ENCODE assay signal across 22 cellular contexts in the genomic region with DNA sequence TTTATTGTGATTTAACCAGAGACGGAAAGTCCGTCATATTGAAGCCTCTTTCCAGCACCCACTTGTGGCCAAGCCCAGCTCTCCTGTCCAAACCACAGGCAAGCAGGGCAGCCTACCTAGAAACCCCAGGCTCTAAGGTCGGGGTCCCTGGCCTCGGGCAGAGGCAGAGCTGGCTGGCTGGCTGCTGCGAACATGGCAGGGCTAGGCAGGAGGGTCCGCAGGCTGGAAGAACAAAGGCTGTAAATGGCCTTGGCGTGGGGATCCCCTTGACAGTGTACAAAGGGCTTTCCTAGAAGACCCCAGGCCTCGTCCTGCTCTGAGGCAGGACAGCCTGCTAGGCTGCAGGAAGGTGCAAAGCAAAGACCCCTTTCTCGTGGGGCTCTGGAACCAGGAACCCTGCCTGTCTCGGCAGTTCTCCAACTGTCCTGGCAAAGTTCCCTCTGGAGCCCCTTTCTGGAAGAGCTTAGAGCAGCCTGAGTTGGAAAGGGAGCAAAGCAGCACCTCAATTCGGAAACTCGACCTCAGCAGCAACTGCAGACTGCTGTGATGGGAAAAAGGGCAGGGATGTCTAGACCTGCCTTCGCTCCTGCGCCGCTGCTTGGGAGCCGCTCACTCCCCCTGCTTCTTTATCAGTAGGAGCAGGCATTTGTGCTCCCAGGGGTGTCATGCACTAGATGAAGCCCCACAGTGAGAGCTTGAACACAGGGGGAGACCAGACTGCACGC. TPM values are rescaled to one million over a fixed set of nuclear protein-coding genes. Genes with fewer than 3 reads are reported as not detected.
DNase-seq lines count a peak whose midpoint lies in the region; ATAC-seq, FAIRE-seq and TF ChIP-seq lines count a peak whose summit lies in the region.
"Had no signal": no experiment of that assay in that cellular context is flagged by ENCODE, and none has a peak within 500 bp of the region (broad histone marks: within the 10 kb centered on the region; RNA-seq: fewer than 3 reads in every experiment).

No MANE protein-coding gene starts in this region.

- no peaks in the 10 kb centered on the region for H3K79me2 ChIP-seq in SK-N-SH (ENCODE audit: insufficient read depth)

- no peak for ATAC-seq in SK-N-SH treated with all-trans-retinoic acid at 6 μM for 48 hours
- no peak for ATAC-seq in effector memory CD8-positive, alpha-beta T cell (replicated peaks)
- ATAC-seq: psoas muscle had no signal

- no peak overlapping the region for H3K9ac ChIP-seq in SK-N-SH
- H3K9ac ChIP-seq: KMS-11 had no signal

- in situ Hi-C loops in ACHN (cut with HindIII; ENCODE audit: low pct_ligation_motif_present, low pct_unique_long_range_greater_than_20kb, low sequenced_read_pairs) = no loop called here

- H2AFZ ChIP-seq in SK-N-SH (ENCODE audit: low read depth) = no peak overlapping the region

- no peaks in the 10 kb centered on the region for H3F3A ChIP-seq in SK-N-SH (replicated peaks; ENCODE audit: insufficient read depth)

- peaks cover 25% of the 10 kb centered on the region for H3K36me3 Mint-ChIP-seq in effector memory CD8-positive, alpha-beta T cell (ENCODE audit: insufficient read depth)

- WGBS in SK-N-SH (ENCODE audit: low lambda C conversion rate) = 96% methylated on average over 5 of the region's 17 CpGs

- no peak overlapping the region for H3K4me3 Mint-ChIP-seq in effector memory CD8-positive, alpha-beta T cell

- TF ChIP-seq EP300 in SK-N-SH (IDR thresholded peaks at IDR 0.05; ENCODE audit: borderline replicate concordance in 1 of 2, low read depth in 1 of 2, low read length in 1 of 2) = no peak

- peak overlapping the region; percentile 71 to 79 for H3K27ac Mint-ChIP-seq in effector memory CD8-positive, alpha-beta T cell

- POLR2A ChIA-PET in SK-N-SH (lab: Yijun Ruan, JAX) = no interaction called here

- H3K4me1 ChIP-seq in SK-N-SH (ENCODE audit: control insufficient read depth in 1 of 2, insufficient read depth in 2 of 2, low read depth in 1 of 2, low read length in 1 of 2) = peaks cover 0 to 20% of the 10 kb centered on the region in 2 experiments; a peak in 1 of 4 replicates
- H3K4me1 ChIP-seq in neutrophil (ENCODE audit: control insufficient read depth in 1 of 2, insufficient read depth in 1 of 2, low read depth in 1 of 2, low read length in 1 of 2) = no peaks in the 10 kb centered on the region

- DNase-seq in SK-N-SH = peak; percentile 15
- peak; percentile 37 for DNase-seq in H7
- DNase-seq in effector memory CD8-positive, alpha-beta T cell = no peak
- no peak for DNase-seq in nucleus accumbens (lab: John Stamatoyannopoulos, UW)
- no peak for DNase-seq in frontal cortex (ENCODE audit: low spot score in 2 of 2)
- DNase-seq in ACHN = no peak
- DNase-seq: 8988T; amygdala; BE2C; EL; left ventricle myocardium inferior; NCI-H146; NCI-H510A treated with DMSO at 0.1 percent for 48 hours; psoas muscle; stimulated activated CD4-positive, alpha-beta T cell treated with anti-CD3 and anti-CD28 coated beads, Interleukin-2, amount 100 ng/mL, for 24 hours; stimulated activated naive CD4-positive, alpha-beta T cell treated with Interleukin-2 at 50 U/mL for 16 hours had no signal

- CTCF ChIA-PET in SK-N-SH (lab: Yijun Ruan, JAX) = interaction anchor here (0.6 to 7.6 kb wide), 7 partner anchors 9 to 740 kb away, joined by 3 to 52 read pairs (median 4); no protein-coding TSS in a partner anchor

- H3K27me3 ChIP-seq in SK-N-SH (ENCODE audit: insufficient read depth) = no peaks in the 10 kb centered on the region
- no peaks in the 10 kb centered on the region for H3K27me3 ChIP-seq in H7 (ENCODE audit: control insufficient read depth, insufficient read depth, low read length)
- H3K27me3 ChIP-seq in neutrophil = no peaks in the 10 kb centered on the region
- H3K27me3 ChIP-seq: BE2C, tibial nerve had no signal

- H3K4me3 ChIP-seq in SK-N-SH (ENCODE audit: low read depth in 2 of 2, low read length in 1 of 2) (no peak overlapping the region), H7 (ENCODE audit: insufficient read depth, low read depth, low read length) (no peak overlapping the region), neutrophil (ENCODE audit: low read depth in 1 of 2, low read length in 1 of 2) (no peak overlapping the region)
- H3K4me3 ChIP-seq: HAP-1, left ventricle myocardium inferior, psoas muscle, skin epidermis, tibial nerve had no signal

- H3K9me2 ChIP-seq in SK-N-SH = no peaks in the 10 kb centered on the region

- H3K9me3 Mint-ChIP-seq in effector memory CD8-positive, alpha-beta T cell = no peaks in the 10 kb centered on the region

- H3K36me3 ChIP-seq in SK-N-SH (replicated peaks in 1 of 2; ENCODE audit: control insufficient read depth in 1 of 2, insufficient read depth in 2 of 2, low read length in 1 of 2) = peaks cover 12 to 22% of the 10 kb centered on the region in 2 experiments
- H3K36me3 ChIP-seq in H7 (replicated peaks; ENCODE audit: control insufficient read depth, insufficient read depth, low read length) = peaks cover 8% of the 10 kb centered on the region
- peaks cover 64% of the 10 kb centered on the region for H3K36me3 ChIP-seq in neutrophil

- no peak for TF ChIP-seq RAD21 in SK-N-SH (IDR thresholded peaks at IDR 0.05; ENCODE audit: low read length)

- TF ChIP-seq CTCF in SK-N-SH (IDR thresholded peaks at IDR 0.05) (no peak), neutrophil (IDR thresholded peaks at IDR 0.05) (no peak)

- H3K9me3 ChIP-seq in SK-N-SH (no peaks in the 10 kb centered on the region), neutrophil (no peaks in the 10 kb centered on the region)
- H3K9me3 ChIP-seq: BE2C, HAP-1, left ventricle myocardium inferior, psoas muscle, tibial nerve had no signal

- H3K27ac ChIP-seq in SK-N-SH (ENCODE audit: low read depth in 2 of 2, low read length in 1 of 2) = no peak overlapping the region
- peak overlapping the region; percentile 51 for H3K27ac ChIP-seq in neutrophil
- H3K27ac ChIP-seq: KMS-11, left ventricle myocardium inferior, psoas muscle, skin epidermis had no signal

- peaks cover 2 to 4% of the 10 kb centered on the region in 2 donors for H3K4me1 Mint-ChIP-seq in effector memory CD8-positive, alpha-beta T cell (ENCODE audit: low read depth in 2 of 2)

- no peaks in the 10 kb centered on the region for H3K27me3 Mint-ChIP-seq in effector memory CD8-positive, alpha-beta T cell

- no peak overlapping the region for H3K4me2 ChIP-seq in SK-N-SH
- H3K4me2 ChIP-seq: KMS-11 had no signal

- no peak for FAIRE-seq in frontal cortex (lab: Jason Lieb, UNC)

- no peaks in the 10 kb centered on the region for H4K20me1 ChIP-seq in SK-N-SH (ENCODE audit: insufficient read depth)

TF ChIP-seq in SK-N-SH, 30 proteins besides CTCF, POLR2A, EP300 and RAD21 (continues in another document):
- TF ChIP-seq RFX5 (IDR thresholded peaks at IDR 0.05; ENCODE audit: low read length) = no peak
- no peak for TF ChIP-seq MEF2A (IDR thresholded peaks at IDR 0.05; ENCODE audit: borderline replicate concordance, low read depth)
- TF ChIP-seq RCOR1 (IDR thresholded peaks at IDR 0.05; ENCODE audit: low read length) = no peak
- TF ChIP-seq, protein P1, sequence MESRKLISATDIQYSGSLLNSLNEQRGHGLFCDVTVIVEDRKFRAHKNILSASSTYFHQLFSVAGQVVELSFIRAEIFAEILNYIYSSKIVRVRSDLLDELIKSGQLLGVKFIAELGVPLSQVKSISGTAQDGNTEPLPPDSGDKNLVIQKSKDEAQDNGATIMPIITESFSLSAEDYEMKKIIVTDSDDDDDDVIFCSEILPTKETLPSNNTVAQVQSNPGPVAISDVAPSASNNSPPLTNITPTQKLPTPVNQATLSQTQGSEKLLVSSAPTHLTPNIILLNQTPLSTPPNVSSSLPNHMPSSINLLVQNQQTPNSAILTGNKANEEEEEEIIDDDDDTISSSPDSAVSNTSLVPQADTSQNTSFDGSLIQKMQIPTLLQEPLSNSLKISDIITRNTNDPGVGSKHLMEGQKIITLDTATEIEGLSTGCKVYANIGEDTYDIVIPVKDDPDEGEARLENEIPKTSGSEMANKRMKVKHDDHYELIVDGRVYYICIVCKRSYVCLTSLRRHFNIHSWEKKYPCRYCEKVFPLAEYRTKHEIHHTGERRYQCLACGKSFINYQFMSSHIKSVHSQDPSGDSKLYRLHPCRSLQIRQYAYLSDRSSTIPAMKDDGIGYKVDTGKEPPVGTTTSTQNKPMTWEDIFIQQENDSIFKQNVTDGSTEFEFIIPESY (IDR thresholded peaks at IDR 0.05; ENCODE audit: borderline replicate concordance, low read depth) = no peak
- TF ChIP-seq FOXM1 (IDR thresholded peaks at IDR 0.05; ENCODE audit: low read depth) = no peak
- TF ChIP-seq POLR2AphosphoS5 (IDR thresholded peaks at IDR 0.05; ENCODE audit: low read depth, low read length) = no peak

TF ChIP-seq in SK-N-SH treated with all-trans-retinoic acid at 6 μM for 48 hours, 23 proteins besides CTCF, POLR2A, EP300 and RAD21:
- no peak for TF ChIP-seq ZFP30 (CRISPR knock-in tag; IDR thresholded peaks at IDR 0.05)
- TF ChIP-seq ESRRG (CRISPR knock-in tag; IDR thresholded peaks at IDR 0.05) = no peak
- TF ChIP-seq RARB (CRISPR knock-in tag; IDR thresholded peaks at IDR 0.05) = no peak
- no peak for TF ChIP-seq ISL1 (CRISPR knock-in tag; IDR thresholded peaks at IDR 0.05)
- no peak for TF ChIP-seq TOX (CRISPR knock-in tag; IDR thresholded peaks at IDR 0.05; ENCODE audit: borderline replicate concordance)

RNA-seq across cellular contexts. Expression of a gene that starts 8.5 kb away (rescaled TPM):
- polyA plus RNA-seq in SK-N-SH (2012; rRNA removed) = 3.1 and 3.2 TPM in 2 replicates
- polyA plus RNA-seq in SK-N-SH (2012; cell fraction: cytosol; rRNA removed) = 2.3 and 3.9 TPM in 2 replicates
- 18.6 and 20.9 TPM in 2 replicates for polyA plus RNA-seq in SK-N-SH (2012; cell fraction: nucleus; rRNA removed)
- 5.6 and 7.4 TPM in 2 replicates for total RNA-seq in H7 (2014; rRNA removed; shearing (Covaris generic))
- total RNA-seq in frontal cortex = 1.6 TPM

RNA-seq across cellular contexts. Expression of a gene that starts 32.9 kb away (rescaled TPM):
- polyA plus RNA-seq in SK-N-SH (2012; rRNA removed) = 27.5 and 32.2 TPM in 2 replicates
- 11.8 and 23.4 TPM in 2 replicates for polyA plus RNA-seq in SK-N-SH (2012; cell fraction: cytosol; rRNA removed)
- 23.2 and 33.0 TPM in 2 replicates for polyA plus RNA-seq in SK-N-SH (2012; cell fraction: nucleus; rRNA removed)
- 32.5 and 33.7 TPM in 2 replicates for total RNA-seq in H7 (2014; rRNA removed; shearing (Covaris generic))
- 3.7 TPM for total RNA-seq in frontal cortex

Comparison
In these comparisons a context has a peak if more than half of its experiments do, and no peak if none do; other contexts are left out.
1. DNase-seq: peak in SK-N-SH (single experiment) and H7 (single experiment); none in effector memory CD8-positive, alpha-beta T cell (0 of 3), nucleus accumbens (0 of 56), frontal cortex (0 of 2) and ACHN (single experiment).